In genomic region chr4:15027921-15028435, GRCh38 we compare ENCODE assay signal across 25 cellular contexts.
"Had no signal": no experiment of that assay in that cellular context is flagged by ENCODE, and none has a peak within 500 bp of the region (broad histone marks: within the 10 kb centered on the region; RNA-seq: fewer than 3 reads in every experiment).

No MANE protein-coding gene starts in this region.

- H3K4me3 ChIP-seq: adrenal gland, body of pancreas, coronary artery, gastroesophageal sphincter, hepatocyte, neural progenitor cell, right lobe of liver, testis, transverse colon had no signal

- DNase-seq: activated CD4-positive, alpha-beta T cell treated with anti-CD3 and anti-CD28 coated beads for 36 hours; activated CD4-positive, CD25-positive, alpha-beta regulatory T cell; activated naive CD4-positive, alpha-beta T cell treated with Interleukin-2 at 50 U/mL for 16 hours; activated T-cell treated with anti-CD3 and anti-CD28 coated beads for 4 hours; activated T-cell treated with anti-CD3 and anti-CD28 coated beads, Interleukin-2, amount 50 U/mL, for 72 hours; adrenal gland; aorta; body of pancreas; effector memory CD8-positive, alpha-beta T cell; erythroblast; left cardiac atrium; left ventricle myocardium superior; natural killer cell; right lobe of liver; stimulated activated CD4-positive, alpha-beta T cell treated with anti-CD3 and anti-CD28 coated beads, Interleukin-4, amount 100 ng/mL, for 1 hour; stimulated activated naive CD8-positive, alpha-beta T cell treated with anti-CD3 and anti-CD28 coated beads, Interleukin-15, Interleukin-2, amounts not matched to agents 100 U/mL and 50 U/mL, for 24 hours; testis; transverse colon had no signal

- H3K27ac Mint-ChIP-seq: activated CD4-positive, alpha-beta T cell treated with anti-CD3 and anti-CD28 coated beads for 36 hours; activated naive CD8-positive, alpha-beta T cell; activated T-cell treated with anti-CD3 and anti-CD28 coated beads, Interleukin-2, amount 50 U/mL, for 72 hours; memory B cell; natural killer cell; neural progenitor cell had no signal

- H3K4me1 Mint-ChIP-seq: neural progenitor cell had no signal

- H2AFZ ChIP-seq: hepatocyte, neural progenitor cell had no signal

- H3K27me3 Mint-ChIP-seq: activated CD4-positive, alpha-beta T cell treated with anti-CD3 and anti-CD28 coated beads for 36 hours; activated naive CD8-positive, alpha-beta T cell; effector memory CD8-positive, alpha-beta T cell; memory B cell had no signal

- H3K36me3 ChIP-seq: gastroesophageal sphincter, neural progenitor cell, right lobe of liver had no signal

- FAIRE-seq: keratinocyte had no signal

- H3K9me3 Mint-ChIP-seq: activated T-cell treated with anti-CD3 and anti-CD28 coated beads, Interleukin-2, amount 50 U/mL, for 72 hours; effector memory CD8-positive, alpha-beta T cell; memory B cell; natural killer cell; neural progenitor cell had no signal

- ATAC-seq: activated CD4-positive, alpha-beta T cell treated with anti-CD3 and anti-CD28 coated beads for 36 hours; activated T-cell treated with anti-CD3 and anti-CD28 coated beads, Interleukin-2, amount 50 U/mL, for 72 hours; body of pancreas; effector memory CD8-positive, alpha-beta T cell; gastroesophageal sphincter; left cardiac atrium; left ventricle myocardium superior; natural killer cell; right lobe of liver; stimulated activated naive CD8-positive, alpha-beta T cell treated with anti-CD3 and anti-CD28 coated beads, Interleukin-15, Interleukin-2, amounts not matched to agents 100 U/mL and 50 U/mL, for 24 hours had no signal

- H3K4me1 ChIP-seq: neural progenitor cell, testis had no signal

- H3K4me3 Mint-ChIP-seq: activated CD4-positive, alpha-beta T cell treated with anti-CD3 and anti-CD28 coated beads for 36 hours; activated naive CD8-positive, alpha-beta T cell; activated T-cell treated with anti-CD3 and anti-CD28 coated beads, Interleukin-2, amount 50 U/mL, for 72 hours; effector memory CD8-positive, alpha-beta T cell; memory B cell; natural killer cell; neural progenitor cell had no signal

- H3K9ac ChIP-seq: neural progenitor cell had no signal

- H3K27ac ChIP-seq: adrenal gland, body of pancreas, coronary artery, gastroesophageal sphincter, hepatocyte, neural progenitor cell, right lobe of liver, testis, transverse colon had no signal

- H3K4me2 ChIP-seq: hepatocyte, neural progenitor cell had no signal

- H3K27me3 ChIP-seq: adrenal gland, body of pancreas, gastroesophageal sphincter, hepatocyte, neural progenitor cell, right lobe of liver, testis, transverse colon had no signal

- H3K9me3 ChIP-seq: body of pancreas, gastroesophageal sphincter, testis, transverse colon had no signal
